7 cellular contexts compared by ENCODE assay signal in the genomic region with DNA sequence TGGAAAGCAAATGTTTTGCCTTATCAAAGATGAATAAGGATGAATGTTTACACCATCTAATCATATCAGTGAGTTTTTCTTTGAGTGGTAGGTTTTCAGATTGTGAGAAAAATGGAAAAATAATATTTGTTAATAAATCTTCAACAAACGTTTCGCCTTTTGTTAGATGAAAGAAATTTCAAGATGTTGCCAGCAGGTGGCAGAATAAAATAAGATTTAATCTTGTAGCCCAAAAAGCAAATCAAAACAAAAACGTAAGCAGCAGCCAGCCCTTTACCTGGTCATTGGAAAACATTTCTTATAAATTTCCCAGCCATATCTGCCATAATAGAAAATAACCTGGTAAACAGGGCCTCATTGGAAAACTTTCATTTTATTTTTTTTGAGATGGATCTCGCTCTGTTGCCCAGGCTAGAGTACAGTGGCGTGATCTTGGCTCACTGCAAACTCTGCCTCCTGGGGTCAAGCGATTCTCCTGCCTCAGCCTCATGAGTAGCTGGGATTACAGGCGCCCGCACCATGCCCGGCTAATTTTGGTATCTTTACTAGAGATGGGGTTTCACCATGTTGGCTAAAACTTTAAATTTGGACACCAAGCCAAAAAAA. TPM values are rescaled to one million over a fixed set of nuclear protein-coding genes. Genes with fewer than 3 reads are reported as not detected.
DNase-seq lines count a peak whose midpoint lies in the region; ATAC-seq and TF ChIP-seq lines count a peak whose summit lies in the region.

No MANE protein-coding gene starts in this region.

- ATAC-seq in effector memory CD8-positive, alpha-beta T cell (replicated peaks) = peak; percentile 37
- ATAC-seq in natural killer cell = peak in 2 of 3 donors; percentile 39 to 49

- intact Hi-C loops in natural killer cell (cut with micrococcal nuclease) = loop anchor here (1.0 kb wide), 2 partner anchors 76 to 97 kb away; no protein-coding TSS in a partner anchor

- no peaks in the 10 kb centered on the region for H3K36me3 Mint-ChIP-seq in effector memory CD8-positive, alpha-beta T cell (ENCODE audit: insufficient read depth)
- no peaks in the 10 kb centered on the region for H3K36me3 Mint-ChIP-seq in natural killer cell

- DNase-seq in DMS79 treated with DMSO at 0.1 percent for 48 hours (lab: John Stamatoyannopoulos, UW) = peak; percentile 69
- peak; percentile 39 for DNase-seq in KG1 (lab: John Stamatoyannopoulos, UW)
- DNase-seq in OCI-M1 (lab: John Stamatoyannopoulos, UW) = peak; percentile 75
- peak; percentile 45 to 51 (median 50) for DNase-seq in effector memory CD8-positive, alpha-beta T cell
- DNase-seq in natural killer cell = no peak
- no peak for DNase-seq in effector CD8-positive, alpha-beta T cell (lab: John Stamatoyannopoulos, UW)
- no peak for DNase-seq in WERI-Rb-1

- H3K27ac ChIP-seq in WERI-Rb-1 = no peak overlapping the region

- TF ChIP-seq CTCF in natural killer cell (IDR thresholded peaks at IDR 0.05) = peak; percentile 79
- TF ChIP-seq CTCF in WERI-Rb-1 (IDR thresholded peaks at IDR 0.05; ENCODE audit: low read depth, low read length) = no peak

- H3K9me3 ChIP-seq in WERI-Rb-1 (ENCODE audit: severe bottlenecking) = no peaks in the 10 kb centered on the region

- no peaks in the 10 kb centered on the region for H3K36me3 ChIP-seq in WERI-Rb-1

- H3K4me1 Mint-ChIP-seq in effector memory CD8-positive, alpha-beta T cell (ENCODE audit: low read depth in 2 of 2) = no peaks in the 10 kb centered on the region
- no peaks in the 10 kb centered on the region for H3K4me1 Mint-ChIP-seq in natural killer cell

- H3K4me3 Mint-ChIP-seq in effector memory CD8-positive, alpha-beta T cell = no peak overlapping the region
- no peak overlapping the region for H3K4me3 Mint-ChIP-seq in natural killer cell

- no peak overlapping the region for H3K27ac Mint-ChIP-seq in effector memory CD8-positive, alpha-beta T cell
- no peak overlapping the region for H3K27ac Mint-ChIP-seq in natural killer cell

- no peaks in the 10 kb centered on the region for H3K27me3 ChIP-seq in WERI-Rb-1 (ENCODE audit: insufficient read depth, low read depth, severe bottlenecking)

- H3K9me3 Mint-ChIP-seq in effector memory CD8-positive, alpha-beta T cell = no peaks in the 10 kb centered on the region
- H3K9me3 Mint-ChIP-seq in natural killer cell = no peaks in the 10 kb centered on the region

- no peaks in the 10 kb centered on the region for H3K27me3 Mint-ChIP-seq in effector memory CD8-positive, alpha-beta T cell
- H3K27me3 Mint-ChIP-seq in natural killer cell (ENCODE audit: low read depth in 2 of 2) = peaks cover 0 to 3% of the 10 kb centered on the region in 2 donors

- no peak overlapping the region for H3K4me3 ChIP-seq in WERI-Rb-1 (ENCODE audit: low read depth, low read length)

RNA-seq across cellular contexts. Expression of a gene that starts 15.4 kb away (rescaled TPM):
- total RNA-seq in natural killer cell = 1 to 10 TPM; 6.3 to 8.4 (median 7.9) TPM

RNA-seq across cellular contexts. Expression of a gene that starts 27.7 kb away (rescaled TPM):
- 1 to 10 TPM; 3.0 to 7.6 (median 4.4) TPM for total RNA-seq in natural killer cell

Comparison
In these comparisons a context has a peak if more than half of its experiments do, and no peak if none do; other contexts are left out.
1. DNase-seq: peak in DMS79 treated with DMSO at 0.1 percent for 48 hours (single experiment), KG1 (single experiment), OCI-M1 (single experiment) and effector memory CD8-positive, alpha-beta T cell (3 of 3); none in natural killer cell (single experiment), effector CD8-positive, alpha-beta T cell (single experiment) and WERI-Rb-1 (single experiment).